In the genomic region with DNA sequence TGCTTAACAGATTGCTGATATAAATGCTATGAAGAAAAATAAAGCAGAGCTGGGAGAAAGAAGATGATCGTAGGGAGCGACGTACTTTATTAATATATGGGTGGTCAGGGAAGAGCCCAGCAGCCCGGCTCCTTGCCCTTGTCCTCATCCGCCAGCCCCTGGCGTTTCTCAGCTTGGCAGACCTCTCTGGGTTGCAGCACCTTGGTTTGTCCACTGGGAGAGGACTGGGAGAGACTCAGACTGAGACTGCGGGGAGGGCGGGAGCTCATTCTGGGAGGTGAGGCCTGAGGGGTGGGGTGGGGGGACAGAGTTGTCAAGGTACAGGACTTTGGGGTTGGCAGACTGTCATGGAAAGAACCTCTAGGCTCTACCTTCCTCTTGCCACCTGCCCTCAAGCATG, we compare ENCODE assay signal across 1 cellular context.
TF ChIP-seq lines count a peak whose summit lies in the region.

No MANE protein-coding gene starts in this region.

TF ChIP-seq in GM23338, 12 proteins besides CTCF, POLR2A, EP300 and RAD21 (continued from another document):
- TF ChIP-seq ZNF462 (CRISPR knock-in tag; IDR thresholded peaks at IDR 0.05) (no peak), POLR2AphosphoS5 (IDR thresholded peaks at IDR 0.05; ENCODE audit: low read depth) (no peak), NANOG (IDR thresholded peaks at IDR 0.05; ENCODE audit: borderline replicate concordance) (no peak), EZH2 (IDR thresholded peaks at IDR 0.05; ENCODE audit: low read depth, unreplicated experiment) (no peak)
- TF ChIP-seq, protein P1, sequence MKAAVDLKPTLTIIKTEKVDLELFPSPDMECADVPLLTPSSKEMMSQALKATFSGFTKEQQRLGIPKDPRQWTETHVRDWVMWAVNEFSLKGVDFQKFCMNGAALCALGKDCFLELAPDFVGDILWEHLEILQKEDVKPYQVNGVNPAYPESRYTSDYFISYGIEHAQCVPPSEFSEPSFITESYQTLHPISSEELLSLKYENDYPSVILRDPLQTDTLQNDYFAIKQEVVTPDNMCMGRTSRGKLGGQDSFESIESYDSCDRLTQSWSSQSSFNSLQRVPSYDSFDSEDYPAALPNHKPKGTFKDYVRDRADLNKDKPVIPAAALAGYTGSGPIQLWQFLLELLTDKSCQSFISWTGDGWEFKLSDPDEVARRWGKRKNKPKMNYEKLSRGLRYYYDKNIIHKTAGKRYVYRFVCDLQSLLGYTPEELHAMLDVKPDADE (IDR thresholded peaks at IDR 0.05) = no peak
